Comparison of ENCODE assay signal across 9 cellular contexts in genomic region chr9:131290039-131290766, GRCh38. TPM values are rescaled to one million over a fixed set of nuclear protein-coding genes. Genes with fewer than 3 reads are reported as not detected.
A peak's percentile ranks its signal among the peaks of the same experiment; 100 is the strongest.
DNase-seq lines count a peak whose midpoint lies in the region; ATAC-seq and TF ChIP-seq lines count a peak whose summit lies in the region.
"Had no signal": no experiment of that assay in that cellular context is flagged by ENCODE, and none has a peak within 500 bp of the region (broad histone marks: within the 10 kb centered on the region; RNA-seq: fewer than 3 reads in every experiment).

No MANE protein-coding gene starts in this region.

- no peaks in the 10 kb centered on the region for H3K36me3 ChIP-seq in GM23248 (ENCODE audit: low read depth)
- H3K36me3 ChIP-seq in body of pancreas (replicated peaks in 1 of 2; ENCODE audit: insufficient read depth in 1 of 2, low read depth in 2 of 2) = no peaks in the 10 kb centered on the region
- H3K36me3 ChIP-seq in skeletal muscle satellite cell (ENCODE audit: insufficient read depth, low read length) = no peaks in the 10 kb centered on the region
- H3K36me3 ChIP-seq in mucosa of descending colon (ENCODE audit: low read depth) = no peaks in the 10 kb centered on the region

- H3K9me3 ChIP-seq in GM23248 (ENCODE audit: low read depth) = no peaks in the 10 kb centered on the region
- no peaks in the 10 kb centered on the region for H3K9me3 ChIP-seq in body of pancreas
- no peaks in the 10 kb centered on the region for H3K9me3 ChIP-seq in iPS-18c (ENCODE audit: control insufficient read depth, insufficient read depth, low read length)
- no peaks in the 10 kb centered on the region for H3K9me3 ChIP-seq in skeletal muscle satellite cell (replicated peaks; ENCODE audit: low read length)
- H3K9me3 ChIP-seq in mucosa of descending colon = no peaks in the 10 kb centered on the region

- H3K4me3 ChIP-seq in GM23248 = no peak overlapping the region
- H3K4me3 ChIP-seq in body of pancreas = no peak overlapping the region
- peak overlapping the region; percentile 20; the same call in 1 of the 2 replicates for H3K4me3 ChIP-seq in iPS-18c (ENCODE audit: insufficient read depth, low read depth, low read length)
- peak overlapping the region; percentile 73 for H3K4me3 ChIP-seq in skeletal muscle satellite cell (ENCODE audit: low read length)
- no peak overlapping the region for H3K4me3 ChIP-seq in mucosa of descending colon

- no peak for DNase-seq in GM23248
- DNase-seq in body of pancreas = no peak
- no peak for DNase-seq in mucosa of descending colon
- DNase-seq in DMS79 (lab: John Stamatoyannopoulos, UW) = no peak
- DNase-seq: DMS79 treated with DMSO at 0.1 percent for 48 hours had no signal

- no peaks in the 10 kb centered on the region for H4K20me1 ChIP-seq in GM23248 (ENCODE audit: insufficient read depth)

- intact Hi-C loops in body of pancreas (cut with DNase I) (no loop called here), mucosa of descending colon (cut with DNase I, micrococcal nuclease) (no loop called here)

- TF ChIP-seq CTCF in body of pancreas (IDR thresholded peaks at IDR 0.05) (no peak), mucosa of descending colon (IDR thresholded peaks at IDR 0.05) (no peak)

- H3K79me2 ChIP-seq in GM23248 (ENCODE audit: insufficient read depth) = no peaks in the 10 kb centered on the region

- H3K27me3 ChIP-seq in GM23248 (replicated peaks; ENCODE audit: insufficient read depth) = no peaks in the 10 kb centered on the region
- H3K27me3 ChIP-seq in body of pancreas = no peaks in the 10 kb centered on the region
- no peaks in the 10 kb centered on the region for H3K27me3 ChIP-seq in skeletal muscle satellite cell (ENCODE audit: control insufficient read depth, insufficient read depth, low read length)

- H3K4me2 ChIP-seq in GM23248 (ENCODE audit: unreplicated experiment) (no peak overlapping the region), skeletal muscle satellite cell (ENCODE audit: low read length) (peak overlapping the region; percentile 93)

- peak; percentile 8 for ATAC-seq in body of pancreas
- ATAC-seq in mucosa of descending colon = no peak
- no peak for ATAC-seq in HG02885 (IDR thresholded peaks at IDR 0.05; ENCODE audit: poor library complexity, unreplicated experiment)
- ATAC-seq in HG03025 (IDR thresholded peaks at IDR 0.05; ENCODE audit: low FRiP score, unreplicated experiment) = no peak

- peak overlapping the region; percentile 51; the same call in 1 of the 2 replicates for H2AFZ ChIP-seq in GM23248

- no peak overlapping the region for H3K27ac ChIP-seq in GM23248
- peak overlapping the region in 1 of 4 donors; percentile 50 for H3K27ac ChIP-seq in body of pancreas

- TF ChIP-seq POLR2A in body of pancreas (IDR thresholded peaks at IDR 0.05) = no peak

- WGBS in GM23248 (ENCODE audit: low coverage in 1 of 2, low lambda C conversion rate in 2 of 2, missing lambda C conversion rate in 2 of 2), 2 experiments = 84 to 88% methylated on average over 26 to 34 of the region's 34 CpGs
- 72 to 81% methylated on average over 5 to 34 of the region's 34 CpGs for whole genome bisulfite sequencing in body of pancreas, 2 donors

- H3K9ac ChIP-seq in GM23248 (peak overlapping the region; percentile 18; the same call in 1 of the 2 replicates), skeletal muscle satellite cell (ENCODE audit: low read depth, low read length) (peak overlapping the region; percentile 86)

- in situ Hi-C loops in GM23248 (cut with MboI) = no loop called here

- H3K4me1 ChIP-seq in GM23248 (ENCODE audit: insufficient read depth) (no peaks in the 10 kb centered on the region), body of pancreas (no peaks in the 10 kb centered on the region), skeletal muscle satellite cell (ENCODE audit: control insufficient read depth, insufficient read depth, low read length) (peaks cover 21% of the 10 kb centered on the region), mucosa of descending colon (ENCODE audit: low read depth) (no peaks in the 10 kb centered on the region)

- no peaks in the 10 kb centered on the region for H3K9me2 ChIP-seq in GM23248 (ENCODE audit: insufficient read depth)

- no peaks in the 10 kb centered on the region for H3F3A ChIP-seq in GM23248 (ENCODE audit: insufficient read depth)

RNA-seq across cellular contexts. Expression of gene PLPP7, which starts 0.7 kb away (rescaled TPM):
- 0.13 and 0.32 TPM in 2 replicates for total RNA-seq in GM23248 (2014; rRNA removed; shearing (Covaris generic))
- 0.65 and 0.67 TPM in 2 replicates for polyA plus RNA-seq in GM23248 (2016; fragmentation: Nextera tagmentation; extraction: Ambion mirVana)
- 1 to 10 TPM; 2.1 to 3.6 TPM for total RNA-seq in body of pancreas
- total RNA-seq in skeletal muscle satellite cell (2012; rRNA removed) = 16.0 and 16.6 TPM in 2 replicates
- total RNA-seq in mucosa of descending colon = 1 to 10 TPM in 2 of 3 donors, under 1 TPM in 1; 0.58 to 9.7 (median 1.0) TPM

RNA-seq across cellular contexts. Expression of gene FAM78A, which starts 13.9 kb away (rescaled TPM):
- total RNA-seq in GM23248 (2014; rRNA removed; shearing (Covaris generic)) = 0.38 and 1.1 TPM in 2 replicates
- polyA plus RNA-seq in GM23248 (2016; fragmentation: Nextera tagmentation; extraction: Ambion mirVana) = 0.23 and 0.29 TPM in 2 replicates
- total RNA-seq in body of pancreas = under 1 TPM; under 0.01 to 0.78 TPM
- total RNA-seq in skeletal muscle satellite cell (2012; rRNA removed) = 3.3 and 3.7 TPM in 2 replicates
- 1 to 10 TPM; 1.4 to 3.9 (median 2.9) TPM for total RNA-seq in mucosa of descending colon

Comparison
In these comparisons a context has a peak if more than half of its experiments do, and no peak if none do; other contexts are left out.
1. H3K4me3 ChIP-seq: peak in iPS-18c (single experiment) and skeletal muscle satellite cell (single experiment); none in GM23248 (single experiment), body of pancreas (0 of 2) and mucosa of descending colon (single experiment).